ENCODE assay signal across 8 cellular contexts in the genomic region with DNA sequence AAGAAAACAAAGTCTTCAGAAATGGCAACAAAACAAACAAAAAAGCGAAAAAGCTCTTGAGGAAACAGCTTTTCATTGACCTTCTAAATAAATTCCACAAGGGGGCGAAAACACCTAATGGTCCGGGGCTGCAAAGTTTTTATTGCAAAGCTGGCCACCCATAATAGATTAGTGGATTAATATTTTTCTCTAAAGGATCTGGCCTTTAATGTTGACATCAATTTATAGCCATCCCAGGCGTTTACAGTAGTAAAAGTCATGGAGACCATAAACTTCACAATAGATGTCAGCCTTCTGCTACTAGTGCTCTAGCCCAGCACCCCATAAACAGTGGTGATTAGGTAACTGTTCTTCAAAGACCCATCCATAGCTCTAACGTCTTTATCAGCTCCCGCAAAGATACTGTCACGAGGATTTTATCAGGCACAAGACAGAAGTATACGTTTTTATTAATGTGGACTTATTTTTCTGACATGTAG. TPM values are rescaled to one million over a fixed set of nuclear protein-coding genes. Genes with fewer than 3 reads are reported as not detected.
DNase-seq lines count a peak whose midpoint lies in the region; FAIRE-seq and TF ChIP-seq lines count a peak whose summit lies in the region.

No MANE protein-coding gene starts in this region.

- POLR2A ChIA-PET in BJ (lab: Charles Lee): interaction anchor here (0.5 to 1.9 kb wide), 21 partner anchors 10 to 713 kb away, joined by 3 to 16 read pairs (median 5); no protein-coding TSS in a partner anchor

- H4K20me1 ChIP-seq in keratinocyte (ENCODE audit: control insufficient read depth, extremely low read depth, insufficient read depth, low read length): no peaks in the 10 kb centered on the region

- no peak for TF ChIP-seq EP300 in suprapubic skin (IDR thresholded peaks at IDR 0.05)

- peak overlapping the region; percentile 8 for H3K4me2 ChIP-seq in keratinocyte (ENCODE audit: control insufficient read depth, extremely low read depth, insufficient read depth, low read depth, low read length)

- H3K4me3 ChIP-seq in BJ (ENCODE audit: low read depth, low read length): no peak overlapping the region
- no peak overlapping the region for H3K4me3 ChIP-seq in astrocyte of the spinal cord (ENCODE audit: low read depth, low read length)
- no peak overlapping the region for H3K4me3 ChIP-seq in keratinocyte (ENCODE audit: control insufficient read depth in 2 of 3, extremely low read depth in 1 of 3, insufficient read depth in 2 of 3, low read depth in 1 of 3, low read length in 3 of 3)
- peak overlapping the region; percentile 92 for H3K4me3 ChIP-seq in suprapubic skin
- H3K4me3 ChIP-seq in H7 (ENCODE audit: insufficient read depth, low read depth, low read length): no peak overlapping the region

- H3K4me1 ChIP-seq in keratinocyte (ENCODE audit: control insufficient read depth, extremely low read depth, insufficient read depth, low read length) (peaks cover 29% of the 10 kb centered on the region), suprapubic skin (peaks cover 43% of the 10 kb centered on the region)

- dilution Hi-C loops in keratinocyte (cut with MboI; ENCODE audit: extremely low pct_ligation_motif_present, low sequenced_read_pairs): no loop called here

- H3K36me3 ChIP-seq in BJ (ENCODE audit: control insufficient read depth, insufficient read depth, low read length): peaks cover 15% of the 10 kb centered on the region
- no peaks in the 10 kb centered on the region for H3K36me3 ChIP-seq in keratinocyte (ENCODE audit: control insufficient read depth in 2 of 2, extremely low read depth in 1 of 2, insufficient read depth in 2 of 2, low read length in 2 of 2)
- H3K36me3 ChIP-seq in suprapubic skin: peaks cover 4% of the 10 kb centered on the region
- H3K36me3 ChIP-seq in H7 (replicated peaks; ENCODE audit: control insufficient read depth, insufficient read depth, low read length): no peaks in the 10 kb centered on the region; the same call in 1 of the 2 replicates

- no peak for TF ChIP-seq POLR2A in suprapubic skin (IDR thresholded peaks at IDR 0.05)

- H3K9ac ChIP-seq in keratinocyte (ENCODE audit: control insufficient read depth, extremely low read depth, insufficient read depth, low read length): no peak overlapping the region

- DNase-seq in BJ (ENCODE audit: low read depth) (peak; percentile 68), GM13976 (ENCODE audit: low spot score) (peak; percentile 41), NCI-H748 treated with DMSO at 0.1 percent for 48 hours (lab: John Stamatoyannopoulos, UW) (peak; percentile 53), astrocyte of the spinal cord (ENCODE audit: low read depth, low spot score) (peak; percentile 75), keratinocyte (ENCODE audit: low read depth, low spot score) (no peak), suprapubic skin (ENCODE audit: low spot score in 2 of 2) (no peak), H7 (no peak)
- no peak for DNase-seq in stimulated activated CD4-positive, alpha-beta T cell treated with anti-CD3 and anti-CD28 coated beads, Interleukin-2, amount 100 ng/mL, for 48 hours

- H2AFZ ChIP-seq in keratinocyte (ENCODE audit: control insufficient read depth, low read length): no peak overlapping the region

- H3K27ac ChIP-seq in keratinocyte (ENCODE audit: control insufficient read depth, insufficient read depth, low read length) (no peak overlapping the region), suprapubic skin (peak overlapping the region; percentile 76)

- TF ChIP-seq CTCF in BJ (IDR thresholded peaks at IDR 0.05; ENCODE audit: insufficient read depth, low read depth, low read length) (peak; percentile 53), GM13976 (IDR thresholded peaks at IDR 0.05; ENCODE audit: borderline replicate concordance, control extremely low read depth, extremely low read depth, insufficient read depth, missing control alignments) (peak; percentile 47), astrocyte of the spinal cord (IDR thresholded peaks at IDR 0.05; ENCODE audit: low read depth, low read length) (peak; percentile 48), keratinocyte (optimal IDR thresholded peaks at IDR 0.05 in 1 of 3, IDR thresholded peaks at IDR 0.05 in 1 of 3, conservative IDR thresholded peaks at IDR 0.05 in 1 of 3; ENCODE audit: extremely low read depth in 1 of 3, insufficient read depth in 2 of 3, low read length in 3 of 3) (peak; percentile 42 to 49 (median 47)), suprapubic skin (IDR thresholded peaks at IDR 0.05) (peak; percentile 37 to 60)

- H3K27me3 ChIP-seq in BJ (ENCODE audit: control insufficient read depth, insufficient read depth, low read length) (no peaks in the 10 kb centered on the region), keratinocyte (ENCODE audit: control insufficient read depth, extremely low read depth, insufficient read depth, low read length) (no peaks in the 10 kb centered on the region), suprapubic skin (no peaks in the 10 kb centered on the region), H7 (ENCODE audit: control insufficient read depth, insufficient read depth, low read length) (no peaks in the 10 kb centered on the region)

- 15% methylated on average over 8 of the region's 8 CpGs for WGBS in suprapubic skin

- CTCF ChIA-PET in BJ (lab: Yijun Ruan, JAX): interaction anchor here (0.7 to 1.3 kb wide), 7 partner anchors 150 to 682 kb away, joined by 3 to 7 read pairs (median 4); no protein-coding TSS in a partner anchor

- in situ Hi-C loops in GM13976 (cut with MboI; ENCODE audit: low sequenced_read_pairs, unreplicated experiment) (loop anchor here (10.0 kb wide), 1 partner anchor 555 kb away; no protein-coding TSS in a partner anchor), astrocyte of the spinal cord (cut with HindIII; ENCODE audit: low sequenced_read_pairs) (no loop called here)

- H3K9me3 ChIP-seq in keratinocyte (ENCODE audit: control insufficient read depth, low read depth, low read length) (no peaks in the 10 kb centered on the region), suprapubic skin (no peaks in the 10 kb centered on the region)

- H3K79me2 ChIP-seq in keratinocyte (ENCODE audit: control insufficient read depth, insufficient read depth, low read length): peaks cover 18% of the 10 kb centered on the region

- no peaks in the 10 kb centered on the region for H3K9me1 ChIP-seq in keratinocyte (ENCODE audit: control insufficient read depth, extremely low read depth, insufficient read depth, low read length)

- FAIRE-seq in keratinocyte (lab: Jason Lieb, UNC): no peak

RNA-seq across cellular contexts. Expression of a gene that starts 4.8 kb away (rescaled TPM):
- polyA plus RNA-seq in BJ (2011; rRNA removed): 497 and 707 TPM in 2 replicates
- 263 and 386 TPM in 2 replicates for polyA minus RNA-seq in BJ (2011; rRNA and poly(A)+ RNA removed)
- polyA plus RNA-seq in keratinocyte: 10.5 to 44.3 TPM (median 25.0 TPM) in 3 replicates
- 86.6 TPM for polyA plus RNA-seq in keratinocyte (2011; ENCODE audit: low read depth)
- 24.9 and 28.1 TPM in 2 replicates for polyA plus RNA-seq in keratinocyte (2011; cell fraction: cytosol; rRNA removed)
- polyA plus RNA-seq in keratinocyte (2011; cell fraction: nucleus; rRNA removed): 79.4 and 92.9 TPM in 2 replicates
- 18.8 and 79.3 TPM in 2 replicates for polyA plus RNA-seq in keratinocyte (2012; ENCODE audit: low replicate concordance)
- 4.8 to 10.5 TPM (median 5.4 TPM) in 3 replicates for polyA minus RNA-seq in keratinocyte
- polyA minus RNA-seq in keratinocyte (2011; cell fraction: cytosol; rRNA and poly(A)+ RNA removed): 34.5 TPM
- 40.6 and 43.9 TPM in 2 replicates for polyA minus RNA-seq in keratinocyte (2011; cell fraction: nucleus; rRNA and poly(A)+ RNA removed)
- 100 to 1,000 TPM; 167 to 239 (median 206) TPM for total RNA-seq in suprapubic skin
- 42.5 and 44.9 TPM in 2 replicates for total RNA-seq in H7 (2014; rRNA removed; shearing (Covaris generic))

Comparison
In these comparisons a context has a peak if more than half of its experiments do, and no peak if none do; other contexts are left out.
1. DNase-seq: peak in BJ (single experiment), GM13976 (single experiment), NCI-H748 treated with DMSO at 0.1 percent for 48 hours (single experiment) and astrocyte of the spinal cord (single experiment); none in keratinocyte (single experiment), suprapubic skin (0 of 2), H7 (single experiment) and stimulated activated CD4-positive, alpha-beta T cell treated with anti-CD3 and anti-CD28 coated beads, Interleukin-2, amount 100 ng/mL, for 48 hours (0 of 2).
2. Peak in every context shown above with its lines, with median percentiles within 50 percentile points of each other: CTCF ChIP-seq.